Comparison of ENCODE assay signal across 23 cellular contexts in genomic region chr4:74821541-74821940, GRCh38. TPM values are rescaled to one million over a fixed set of nuclear protein-coding genes. Genes with fewer than 3 reads are reported as not detected.
"Had no signal": no experiment of that assay in that cellular context is flagged by ENCODE, and none has a peak within 500 bp of the region (broad histone marks: within the 10 kb centered on the region; RNA-seq: fewer than 3 reads in every experiment).

No MANE protein-coding gene starts in this region.

- H2AFZ ChIP-seq: neural progenitor cell had no signal

- H3K4me2 ChIP-seq: neural progenitor cell had no signal

- FAIRE-seq: islet of Langerhans had no signal

- H3K27me3 ChIP-seq: neural progenitor cell, neutrophil, ovary, suprapubic skin, tibial artery, uterus had no signal

- H3K9me3 ChIP-seq: left ventricle myocardium inferior, neutrophil, ovary, prostate gland, suprapubic skin, thoracic aorta, tibial artery, uterus had no signal

- H3K27ac ChIP-seq: left ventricle myocardium inferior, neural progenitor cell, neutrophil, ovary, prostate gland, skin epidermis, spleen, suprapubic skin, thoracic aorta, tibial artery, uterus had no signal

- H3K9ac ChIP-seq: neural progenitor cell had no signal

- H3K36me3 ChIP-seq: left ventricle myocardium inferior, neural progenitor cell, neutrophil, ovary, prostate gland, spleen, suprapubic skin, thoracic aorta, tibial artery, uterus had no signal

- H3K4me3 ChIP-seq: left ventricle myocardium inferior, lung, neural progenitor cell, ovary, prostate gland, skin epidermis, spleen, suprapubic skin, thoracic aorta, tibial artery, uterus had no signal

- DNase-seq: head of caudate nucleus; hypothalamus; immature natural killer cell; left ventricle myocardium inferior; naive B cell; natural killer cell; nephron progenitor cell; ovary; retina; right cardiac atrium; spleen; stimulated activated CD4-positive, alpha-beta T cell treated with anti-CD3 and anti-CD28 coated beads, Interleukin-4, amount 100 ng/mL, for 24 hours; stimulated activated naive CD4-positive, alpha-beta T cell; tibial artery; uterus had no signal

- H3K4me1 ChIP-seq: left ventricle myocardium inferior, neural progenitor cell, prostate gland, spleen, suprapubic skin, tibial artery, uterus had no signal

RNA-seq across cellular contexts. Expression of gene BTC, which starts 27.2 kb away (rescaled TPM):
- total RNA-seq: natural killer cell had no signal
- polyA plus RNA-seq: immature natural killer cell had no signal
